In the genomic region with DNA sequence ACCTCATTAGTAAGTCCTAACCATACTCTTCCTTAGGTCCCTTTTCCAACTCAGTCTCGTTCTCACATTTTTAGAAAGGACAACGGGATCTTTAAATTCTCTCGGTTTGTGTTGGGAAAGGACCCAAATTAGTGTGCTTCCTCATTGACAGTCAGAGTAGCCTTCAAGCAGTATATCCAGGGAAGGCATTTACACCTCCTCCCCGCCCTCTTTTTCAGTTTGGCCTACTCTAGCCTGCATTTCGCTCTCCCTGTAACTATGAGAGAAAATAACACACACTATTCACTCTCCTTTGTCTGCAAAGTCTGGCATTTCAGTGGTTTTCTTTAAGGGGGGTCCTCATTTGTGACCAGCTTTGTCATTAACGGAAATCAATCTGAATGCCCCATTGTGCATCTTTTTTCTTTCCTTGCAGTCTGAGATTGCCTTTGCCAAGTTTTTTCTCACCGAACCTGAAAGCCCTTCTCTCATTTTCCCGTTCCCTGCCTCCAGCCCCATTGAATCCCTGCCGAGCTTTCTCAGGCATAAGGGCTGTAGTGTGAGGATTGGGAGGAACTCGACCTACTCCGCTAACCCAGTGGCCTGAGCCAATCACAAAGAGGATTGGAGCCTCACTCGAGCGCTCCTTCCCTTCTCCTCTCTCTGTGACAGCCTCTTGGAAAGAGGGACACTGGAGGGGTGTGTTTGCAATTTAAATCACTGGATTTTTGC, we compare ENCODE assay signal across 20 cellular contexts. TPM values are rescaled to one million over a fixed set of nuclear protein-coding genes. Genes with fewer than 3 reads are reported as not detected.
A peak's percentile ranks its signal among the peaks of the same experiment; 100 is the strongest.
DNase-seq lines count a peak whose midpoint lies in the region; ATAC-seq and TF ChIP-seq lines count a peak whose summit lies in the region.
"Had no signal": no experiment of that assay in that cellular context is flagged by ENCODE, and none has a peak within 500 bp of the region (broad histone marks: within the 10 kb centered on the region; RNA-seq: fewer than 3 reads in every experiment).

No MANE protein-coding gene starts in this region.

- TF ChIP-seq CTCF in activated CD8-positive, alpha-beta T cell treated with anti-CD3 and anti-CD28 coated beads for 36 hours (IDR thresholded peaks at IDR 0.05), result no peak

- H3K27ac Mint-ChIP-seq in activated CD8-positive, alpha-beta T cell treated with anti-CD3 and anti-CD28 coated beads for 36 hours, result no peak overlapping the region
- H3K27ac Mint-ChIP-seq: activated naive CD8-positive, alpha-beta T cell treated with anti-CD3 and anti-CD28 coated beads for 36 hours had no signal

- peaks cover 3% of the 10 kb centered on the region for H3K9me3 Mint-ChIP-seq in activated CD8-positive, alpha-beta T cell treated with anti-CD3 and anti-CD28 coated beads for 36 hours

- H3K4me3 ChIP-seq in ectodermal cell (ENCODE audit: insufficient read depth, low read depth, low read length), result peak overlapping the region; percentile 11
- H3K4me3 ChIP-seq in mesodermal cell (ENCODE audit: extremely low read depth, insufficient read depth, low read length, poor library complexity, severe bottlenecking), result no peak overlapping the region
- H3K4me3 ChIP-seq: K562, tibial artery had no signal

- peaks cover 22% of the 10 kb centered on the region for H3K27me3 Mint-ChIP-seq in activated CD8-positive, alpha-beta T cell treated with anti-CD3 and anti-CD28 coated beads for 36 hours

- intact Hi-C loops in activated CD8-positive, alpha-beta T cell treated with anti-CD3 and anti-CD28 coated beads for 36 hours (cut with micrococcal nuclease), result no loop called here

- ATAC-seq in activated CD8-positive, alpha-beta T cell treated with anti-CD3 and anti-CD28 coated beads for 36 hours, result no peak
- ATAC-seq in GM18519 (IDR thresholded peaks at IDR 0.05; ENCODE audit: low FRiP score, unreplicated experiment) (no peak), GM21390 (IDR thresholded peaks at IDR 0.05; ENCODE audit: unreplicated experiment) (no peak)
- ATAC-seq: K562, SK-N-SH treated with all-trans-retinoic acid at 6 μM for 48 hours had no signal

- peak in 10 of 14 donors; percentile 22 to 97 (median 49) for DNase-seq in C1 segment of cervical spinal cord (lab: John Stamatoyannopoulos, UW)
- peak; percentile 67 for DNase-seq in NCI-H345 (lab: John Stamatoyannopoulos, UW)
- no peak for DNase-seq in activated gamma-delta T cell treated with Interleukin-2 at 50 U/mL for 16 hours
- DNase-seq in activated CD8-positive, alpha-beta T cell treated with anti-CD3 and anti-CD28 coated beads for 36 hours, result no peak
- DNase-seq: activated CD8-positive, alpha-beta memory T cell treated with anti-CD3 and anti-CD28 coated beads, Interleukin-2, amount 50 U/mL, for 48 hours; activated naive CD8-positive, alpha-beta T cell treated with anti-CD3 and anti-CD28 coated beads for 36 hours; NCI-H2029 treated with DMSO at 0.1 percent for 48 hours; stimulated activated CD4-positive, alpha-beta T cell treated with anti-CD3 and anti-CD28 coated beads, Interleukin-15, amount 100 ng/mL, for 24 hours; tibial artery had no signal

- no peaks in the 10 kb centered on the region for H3K27me3 ChIP-seq in ectodermal cell (ENCODE audit: control insufficient read depth, insufficient read depth, low read length, poor library complexity, severe bottlenecking)

- H3K4me1 Mint-ChIP-seq in activated CD8-positive, alpha-beta T cell treated with anti-CD3 and anti-CD28 coated beads for 36 hours (ENCODE audit: low read depth), result no peaks in the 10 kb centered on the region
- H3K4me1 Mint-ChIP-seq: activated naive CD8-positive, alpha-beta T cell treated with anti-CD3 and anti-CD28 coated beads for 36 hours had no signal

- H3K4me3 Mint-ChIP-seq in activated CD8-positive, alpha-beta T cell treated with anti-CD3 and anti-CD28 coated beads for 36 hours, result no peak overlapping the region
- H3K4me3 Mint-ChIP-seq: activated naive CD8-positive, alpha-beta T cell treated with anti-CD3 and anti-CD28 coated beads for 36 hours had no signal

- H3K9me3 ChIP-seq in ectodermal cell (ENCODE audit: control insufficient read depth, low read length) (no peaks in the 10 kb centered on the region), mesodermal cell (ENCODE audit: control insufficient read depth, low read length) (no peaks in the 10 kb centered on the region)
- H3K9me3 ChIP-seq: tibial artery had no signal

- H3K4me1 ChIP-seq in ectodermal cell (ENCODE audit: control insufficient read depth, insufficient read depth, low read length) (peaks cover 11% of the 10 kb centered on the region), mesodermal cell (ENCODE audit: control insufficient read depth, insufficient read depth, low read length, poor library complexity, severe bottlenecking) (no peaks in the 10 kb centered on the region)
- H3K4me1 ChIP-seq: tibial artery had no signal

- H3K36me3 Mint-ChIP-seq in activated CD8-positive, alpha-beta T cell treated with anti-CD3 and anti-CD28 coated beads for 36 hours (ENCODE audit: low read depth), result no peaks in the 10 kb centered on the region
- H3K36me3 Mint-ChIP-seq: activated naive CD8-positive, alpha-beta T cell treated with anti-CD3 and anti-CD28 coated beads for 36 hours had no signal

- no peaks in the 10 kb centered on the region for H3K36me3 ChIP-seq in ectodermal cell (ENCODE audit: control insufficient read depth, insufficient read depth, low read length)
- no peaks in the 10 kb centered on the region for H3K36me3 ChIP-seq in mesodermal cell (ENCODE audit: control insufficient read depth, insufficient read depth, low read length)
- H3K36me3 ChIP-seq: tibial artery had no signal

- CTCF ChIA-PET in activated CD8-positive, alpha-beta T cell treated with anti-CD3 and anti-CD28 coated beads for 36 hours (lab: Charles Lee), result no interaction called here

- 22% methylated on average over 12 to 13 of the region's 13 CpGs for WGBS in ectodermal cell, 2 experiments
- 35 to 48% methylated on average over 5 to 8 of the region's 13 CpGs for WGBS in mesodermal cell (ENCODE audit: insufficient coverage in 2 of 2), 2 experiments

- H3K27ac ChIP-seq in ectodermal cell (ENCODE audit: insufficient read depth, low read depth, low read length, poor library complexity, severe bottlenecking) (peak overlapping the region; percentile 45), mesodermal cell (ENCODE audit: low read depth, low read length, severe bottlenecking) (peak overlapping the region; percentile 65)
- H3K27ac ChIP-seq: tibial artery, VCaP had no signal

- POLR2A ChIA-PET in activated CD8-positive, alpha-beta T cell treated with anti-CD3 and anti-CD28 coated beads for 36 hours (lab: Charles Lee), result no interaction called here

RNA-seq across cellular contexts. Expression of gene FABP7, which starts 0.4 kb away (rescaled TPM):
- polyA plus RNA-seq in ectodermal cell (2013, experiment 1 of 4), result 31.8 TPM
- 27.2 TPM for polyA plus RNA-seq in ectodermal cell (2013, experiment 2 of 4)
- polyA plus RNA-seq in ectodermal cell (2013, experiment 3 of 4), result 24.1 TPM
- 27.8 TPM for polyA plus RNA-seq in ectodermal cell (2013, experiment 4 of 4)
- polyA plus RNA-seq in mesodermal cell (2013, experiment 1 of 2), result 8.1 TPM
- 6.1 TPM for polyA plus RNA-seq in mesodermal cell (2013, experiment 2 of 2)
- not detected for total RNA-seq in activated CD8-positive, alpha-beta T cell treated with anti-CD3 and anti-CD28 coated beads for 36 hours
- total RNA-seq: activated naive CD8-positive, alpha-beta T cell treated with anti-CD3 and anti-CD28 coated beads for 36 hours; dermis microvascular lymphatic vessel endothelial cell; fibroblast of villous mesenchyme; K562; liver; osteocyte had no signal
- polyA plus RNA-seq: liver had no signal

RNA-seq across cellular contexts. Expression of gene SMPDL3A, which starts 9.9 kb away (rescaled TPM):
- polyA plus RNA-seq in ectodermal cell (2013, experiment 1 of 4), result 3.0 TPM
- 2.6 TPM for polyA plus RNA-seq in ectodermal cell (2013, experiment 2 of 4)
- polyA plus RNA-seq in ectodermal cell (2013, experiment 3 of 4), result 1.6 TPM
- 3.4 TPM for polyA plus RNA-seq in ectodermal cell (2013, experiment 4 of 4)
- polyA plus RNA-seq in mesodermal cell (2013, experiment 1 of 2), result 6.8 TPM
- polyA plus RNA-seq in mesodermal cell (2013, experiment 2 of 2), result 7.0 TPM
- under 1 TPM in 1 of 2 experiments, not detected in 1; 0.14 TPM for total RNA-seq in activated CD8-positive, alpha-beta T cell treated with anti-CD3 and anti-CD28 coated beads for 36 hours

Comparison
In these comparisons a context has a peak if more than half of its experiments do, and no peak if none do; other contexts are left out.
1. DNase-seq: peak in C1 segment of cervical spinal cord (10 of 14) and NCI-H345 (single experiment); none in activated gamma-delta T cell treated with Interleukin-2 at 50 U/mL for 16 hours (single experiment) and activated CD8-positive, alpha-beta T cell treated with anti-CD3 and anti-CD28 coated beads for 36 hours (single experiment).